In the genomic region with DNA sequence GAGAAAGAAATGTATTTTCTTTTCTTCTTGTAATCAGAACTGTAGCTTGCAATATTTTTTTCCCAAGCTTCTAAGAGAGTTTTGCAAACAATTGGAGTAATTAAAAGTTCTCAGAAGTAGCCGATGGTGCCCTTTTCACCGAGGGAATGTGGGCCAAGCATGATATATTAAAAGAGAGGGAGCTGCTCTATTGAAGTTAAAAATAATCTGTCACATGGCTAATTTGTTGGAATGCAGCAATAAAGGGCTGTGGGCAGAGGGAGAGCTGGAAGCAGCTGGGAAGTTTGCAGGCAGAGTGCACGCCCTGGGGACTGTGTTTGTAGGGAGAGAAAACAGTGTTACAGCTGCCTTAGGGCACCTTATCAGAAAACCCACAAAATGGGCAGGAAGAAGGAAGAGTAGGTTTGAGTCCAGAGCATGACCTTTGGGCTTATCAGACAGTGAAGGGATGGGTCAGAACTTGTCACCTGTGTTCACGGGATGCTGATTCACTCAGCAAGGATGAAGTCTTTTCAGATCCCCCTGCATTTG, we compare ENCODE assay signal across 9 cellular contexts. TPM values are rescaled to one million over a fixed set of nuclear protein-coding genes. Genes with fewer than 3 reads are reported as not detected.
DNase-seq lines count a peak whose midpoint lies in the region; ATAC-seq, FAIRE-seq and TF ChIP-seq lines count a peak whose summit lies in the region.
"Had no signal": no experiment of that assay in that cellular context is flagged by ENCODE, and none has a peak within 500 bp of the region (broad histone marks: within the 10 kb centered on the region; RNA-seq: fewer than 3 reads in every experiment).

No MANE protein-coding gene starts in this region.

- H3K36me3 ChIP-seq in K562 (ENCODE audit: control insufficient read depth, insufficient read depth, low read length), result no peaks in the 10 kb centered on the region
- H3K36me3 ChIP-seq in keratinocyte (ENCODE audit: control insufficient read depth in 2 of 2, extremely low read depth in 1 of 2, insufficient read depth in 2 of 2, low read length in 2 of 2), result no peaks in the 10 kb centered on the region

- TF ChIP-seq POLR2A in K562 (conservative IDR thresholded peaks at IDR 0.05), result no peak

- intact Hi-C loops in K562 (cut with micrococcal nuclease) (no loop called here), CD14-positive monocyte (cut with micrococcal nuclease) (no loop called here)

- no peak overlapping the region for H3K27ac Mint-ChIP-seq in CD14-positive monocyte
- H3K27ac Mint-ChIP-seq: T-helper 1 cell treated with Interleukin-12 subunit alpha and Interleukin-12 subunit beta and Interleukin-4 antibody, amounts not matched to agents 30 μg/mL and 1 μg/mL, for 36 hours had no signal

- H3K79me2 ChIP-seq in K562 (ENCODE audit: control insufficient read depth, insufficient read depth, low read length) (no peaks in the 10 kb centered on the region), keratinocyte (ENCODE audit: control insufficient read depth, insufficient read depth, low read length) (no peaks in the 10 kb centered on the region)

- CTCF ChIA-PET in HEK293T (lab: Yijun Ruan, JAX) (interaction anchor here (0.6 to 1.5 kb wide), 5 partner anchors 8 to 202 kb away, joined by 3 to 8 read pairs (median 3); no protein-coding TSS in a partner anchor), K562 (lab: Yijun Ruan, JAX; ENCODE audit: low intra/inter-chr PET ratio) (no interaction called here)

- no peaks in the 10 kb centered on the region for H3K27me3 ChIP-seq in K562 (ENCODE audit: control insufficient read depth in 2 of 2, insufficient read depth in 2 of 2, low read length in 2 of 2)
- H3K27me3 ChIP-seq in keratinocyte (ENCODE audit: control insufficient read depth, extremely low read depth, insufficient read depth, low read length), result no peaks in the 10 kb centered on the region

- TF ChIP-seq EP300 in K562 (IDR thresholded peaks at IDR 0.05; ENCODE audit: low read length), result peak; percentile 74

- peak; percentile 55 for ATAC-seq in K562
- ATAC-seq in GM19324 (IDR thresholded peaks at IDR 0.05; ENCODE audit: low FRiP score, unreplicated experiment), result no peak

- H2AFZ ChIP-seq in K562 (ENCODE audit: low read depth, low read length), result peak overlapping the region; percentile 68
- H2AFZ ChIP-seq in keratinocyte (ENCODE audit: control insufficient read depth, low read length), result no peak overlapping the region

- TF ChIP-seq RAD21 in K562 (CRISPR knock-in tag; conservative IDR thresholded peaks at IDR 0.05 in 1 of 2, IDR thresholded peaks at IDR 0.05 in 1 of 2), result no peak

- no peak overlapping the region for H3K4me3 ChIP-seq in K562
- H3K4me3 ChIP-seq in keratinocyte (ENCODE audit: control insufficient read depth in 2 of 3, extremely low read depth in 1 of 3, insufficient read depth in 2 of 3, low read depth in 1 of 3, low read length in 3 of 3), result no peak overlapping the region
- no peak overlapping the region for H3K4me3 ChIP-seq in skin epidermis

- WGBS in K562 (ENCODE audit: insufficient coverage, low coverage, missing lambda C conversion rate), result 15% methylated on average over 4 of the region's 4 CpGs

- no peaks in the 10 kb centered on the region for H3K36me3 Mint-ChIP-seq in CD14-positive monocyte

- peak overlapping the region; percentile 45 for H3K27ac ChIP-seq in K562 (ENCODE audit: extremely low read depth, low read depth, low read length)
- peak overlapping the region; percentile 29 for H3K27ac ChIP-seq in keratinocyte (ENCODE audit: control insufficient read depth, insufficient read depth, low read length)
- H3K27ac ChIP-seq in skin epidermis, result peak overlapping the region in 11 of 21 experiments; percentile 1 to 59 (median 34)

- POLR2A ChIA-PET in HEK293T (lab: Yijun Ruan, JAX), result interaction anchor here (0.8 to 1.1 kb wide), 3 partner anchors 13 to 27 kb away, joined by 3 to 5 read pairs (median 4); a partner anchor contains a TSS
- POLR2A ChIA-PET in K562 (lab: Yijun Ruan, JAX), result interaction anchor here (0.6 to 1.6 kb wide), 7 partner anchors 16 to 1321 kb away, joined by 3 read pairs; no protein-coding TSS in a partner anchor

- dilution Hi-C loops in keratinocyte (cut with MboI; ENCODE audit: extremely low pct_ligation_motif_present, low sequenced_read_pairs), result no loop called here

- FAIRE-seq in K562 (lab: Jason Lieb, UNC) (peak; percentile 85), keratinocyte (lab: Jason Lieb, UNC) (peak; percentile 92)

- H3K4me2 ChIP-seq in K562 (ENCODE audit: insufficient read depth, low read length), result peak overlapping the region; percentile 68
- H3K4me2 ChIP-seq in keratinocyte (ENCODE audit: control insufficient read depth, extremely low read depth, insufficient read depth, low read depth, low read length), result peak overlapping the region; percentile 47

- BruUV-seq in K562 (replicated peaks; lab: Mats Ljungman, UMichigan), result no TSS peak

- peaks cover 13% of the 10 kb centered on the region for H3K4me1 Mint-ChIP-seq in CD14-positive monocyte

- in situ Hi-C loops in K562 (cut with MboI), result no loop called here

- H4K20me1 ChIP-seq in K562 (replicated peaks; ENCODE audit: control insufficient read depth, insufficient read depth, low read length), result no peaks in the 10 kb centered on the region
- no peaks in the 10 kb centered on the region for H4K20me1 ChIP-seq in keratinocyte (ENCODE audit: control insufficient read depth, extremely low read depth, insufficient read depth, low read length)

- H3K9me3 Mint-ChIP-seq in CD14-positive monocyte, result peaks cover 1 to 6% (median 3%) of the 10 kb centered on the region in 7 donors
- H3K9me3 Mint-ChIP-seq: T-helper 1 cell treated with Interleukin-12 subunit alpha and Interleukin-12 subunit beta and Interleukin-4 antibody, amounts not matched to agents 30 μg/mL and 1 μg/mL, for 36 hours had no signal

- TF ChIP-seq CTCF in K562 (IDR thresholded peaks at IDR 0.05 in 2 of 3, conservative IDR thresholded peaks at IDR 0.05 in 1 of 3; ENCODE audit: insufficient read depth in 2 of 3, low read depth in 1 of 3, low read length in 3 of 3), result no peak
- TF ChIP-seq CTCF in keratinocyte (optimal IDR thresholded peaks at IDR 0.05 in 1 of 3, IDR thresholded peaks at IDR 0.05 in 1 of 3, conservative IDR thresholded peaks at IDR 0.05 in 1 of 3; ENCODE audit: extremely low read depth in 1 of 3, insufficient read depth in 2 of 3, low read length in 3 of 3), result no peak
- no peak for TF ChIP-seq CTCF in CD14-positive monocyte (IDR thresholded peaks at IDR 0.05)

- DNase-seq in HEK293T (ENCODE audit: extremely low spot score), result no peak
- DNase-seq in K562 (ENCODE audit: extremely low read depth in 1 of 4, low spot score in 3 of 4), result peak; percentile 58 to 83 (median 63)
- DNase-seq in keratinocyte (ENCODE audit: low read depth, low spot score), result peak; percentile 55
- no peak for DNase-seq in SHP77 treated with DMSO at 0.1 percent for 48 hours (lab: John Stamatoyannopoulos, UW)
- no peak for DNase-seq in CD14-positive monocyte (ENCODE audit: low spot score)
- DNase-seq in NCI-H524 treated with DMSO at 0.1 percent for 48 hours (lab: John Stamatoyannopoulos, UW), result no peak

- no peak overlapping the region for H3K4me3 Mint-ChIP-seq in CD14-positive monocyte
- H3K4me3 Mint-ChIP-seq: T-helper 1 cell treated with Interleukin-12 subunit alpha and Interleukin-12 subunit beta and Interleukin-4 antibody, amounts not matched to agents 30 μg/mL and 1 μg/mL, for 36 hours had no signal

- H3K9me1 ChIP-seq in K562 (ENCODE audit: control insufficient read depth, insufficient read depth, low read length), result no peaks in the 10 kb centered on the region
- H3K9me1 ChIP-seq in keratinocyte (ENCODE audit: control insufficient read depth, extremely low read depth, insufficient read depth, low read length), result no peaks in the 10 kb centered on the region

- H3K27me3 Mint-ChIP-seq in CD14-positive monocyte (ENCODE audit: low read depth in 3 of 3), result peaks cover 10 to 21% (median 19%) of the 10 kb centered on the region in 3 donors

- H3K4me1 ChIP-seq in K562 (replicated peaks in 1 of 2; ENCODE audit: control insufficient read depth in 2 of 2, insufficient read depth in 2 of 2, low read length in 2 of 2) (peaks cover 11 to 22% of the 10 kb centered on the region in 2 experiments), keratinocyte (ENCODE audit: control insufficient read depth, extremely low read depth, insufficient read depth, low read length) (peaks cover 46% of the 10 kb centered on the region)

- H3K9ac ChIP-seq in K562 (ENCODE audit: insufficient read depth in 1 of 2, low read depth in 2 of 2, low read length in 2 of 2) (peak overlapping the region; percentile 30 to 38; a peak in 1 of 4 replicates), keratinocyte (ENCODE audit: control insufficient read depth, extremely low read depth, insufficient read depth, low read length) (no peak overlapping the region)

- H3K9me3 ChIP-seq in K562 (replicated peaks; ENCODE audit: control insufficient read depth, insufficient read depth, low read depth, low read length) (no peaks in the 10 kb centered on the region), keratinocyte (ENCODE audit: control insufficient read depth, low read depth, low read length) (no peaks in the 10 kb centered on the region)

RNA-seq across cellular contexts. Expression of a gene that starts 18.5 kb away (rescaled TPM):
- total RNA-seq in K562 (2011; cell fraction: chromatin; rRNA removed; ENCODE audit: low replicate concordance), result 55.4 and 66.2 TPM in 2 replicates
- 28.7 and 33.7 TPM in 2 replicates for total RNA-seq in K562 (2011; cell fraction: nucleolus; rRNA removed)
- total RNA-seq in K562 (2011; cell fraction: nucleoplasm; rRNA removed), result 38.4 and 44.9 TPM in 2 replicates
- total RNA-seq in K562 (2014; rRNA removed) (12.9 and 16.4 TPM in 2 replicates), K562 (2014; rRNA removed; fragmentation: Illumina TruSeq; extraction: Trizol) (18.5 and 18.6 TPM in 2 replicates), K562 (2015; rRNA removed; fragmentation: Illumina TruSeq; extraction: Trizol) (17.9 and 22.4 TPM in 2 replicates), K562 (2021) (33.5 and 38.3 TPM in 2 replicates)
- polyA plus RNA-seq in K562 (2011; rRNA removed) (28.8 and 30.7 TPM in 2 replicates), K562 (2014; fragmentation: Illumina TruSeq; extraction: Trizol) (44.1 and 56.6 TPM in 2 replicates), K562 (2014; fragmentation: Nextera tagmentation; extraction: Ambion mirVana) (10 to 100 TPM; 15.0 to 18.1 TPM), K562 (2014; rRNA removed) (21.8 and 24.6 TPM in 2 replicates), keratinocyte (11.4 to 18.0 TPM (median 16.8 TPM) in 3 replicates), CD14-positive monocyte (10 to 100 TPM in 1 of 2 donors, 1 to 10 TPM in 1; 8.8 to 11.2 TPM)
- polyA plus RNA-seq in K562 (2011; cell fraction: cytosol; rRNA removed), result 15.9 and 17.2 TPM in 2 replicates
- polyA plus RNA-seq in K562 (2011; cell fraction: nucleus; rRNA removed), result 18.4 and 18.6 TPM in 2 replicates
- 25.1 and 43.3 TPM in 2 replicates for polyA plus RNA-seq in K562 (2012)
- polyA minus RNA-seq in K562 (2011; rRNA and poly(A)+ RNA removed), result 31.2 and 33.8 TPM in 2 replicates
- polyA minus RNA-seq in K562 (2011; cell fraction: cytosol; rRNA and poly(A)+ RNA removed), result 31.9 and 37.7 TPM in 2 replicates
- polyA minus RNA-seq in K562 (2011; cell fraction: nucleus; rRNA and poly(A)+ RNA removed), result 9.7 and 17.2 TPM in 2 replicates
- 32.4 TPM for polyA plus RNA-seq in keratinocyte (2011; ENCODE audit: low read depth)
- polyA plus RNA-seq in keratinocyte (2011; cell fraction: cytosol; rRNA removed), result 13.7 and 15.1 TPM in 2 replicates
- 20.8 and 21.3 TPM in 2 replicates for polyA plus RNA-seq in keratinocyte (2011; cell fraction: nucleus; rRNA removed)
- polyA plus RNA-seq in keratinocyte (2012; ENCODE audit: low replicate concordance), result 15.4 and 18.0 TPM in 2 replicates
- polyA minus RNA-seq in keratinocyte, result 10.8 to 15.3 TPM (median 13.9 TPM) in 3 replicates
- polyA minus RNA-seq in keratinocyte (2011; cell fraction: cytosol; rRNA and poly(A)+ RNA removed), result 17.3 TPM
- 11.3 and 13.3 TPM in 2 replicates for polyA minus RNA-seq in keratinocyte (2011; cell fraction: nucleus; rRNA and poly(A)+ RNA removed)

RNA-seq across cellular contexts. Expression of a gene that starts 20.1 kb away (rescaled TPM):
- 46.6 and 100 TPM in 2 replicates for total RNA-seq in K562 (2011; cell fraction: chromatin; rRNA removed; ENCODE audit: low replicate concordance)
- 19.2 and 28.7 TPM in 2 replicates for total RNA-seq in K562 (2011; cell fraction: nucleolus; rRNA removed)
- 61.2 and 107 TPM in 2 replicates for total RNA-seq in K562 (2011; cell fraction: nucleoplasm; rRNA removed)
- total RNA-seq in K562 (2014; rRNA removed) (29.9 and 69.7 TPM in 2 replicates), K562 (2014; rRNA removed; fragmentation: Illumina TruSeq; extraction: Trizol) (133 and 137 TPM in 2 replicates), K562 (2015; rRNA removed; fragmentation: Illumina TruSeq; extraction: Trizol) (98.0 and 101 TPM in 2 replicates), K562 (2021) (103 and 107 TPM in 2 replicates)
- polyA plus RNA-seq in K562 (2011; rRNA removed) (196 and 274 TPM in 2 replicates), K562 (2014; fragmentation: Illumina TruSeq; extraction: Trizol) (167 and 198 TPM in 2 replicates), K562 (2014; fragmentation: Nextera tagmentation; extraction: Ambion mirVana) (100 to 1,000 TPM; 136 to 198 TPM), K562 (2014; rRNA removed) (75.6 and 98.3 TPM in 2 replicates), keratinocyte (204 to 287 TPM (median 246 TPM) in 3 replicates), CD14-positive monocyte (10 to 100 TPM; 84.9 to 90.4 TPM)
- 134 and 189 TPM in 2 replicates for polyA plus RNA-seq in K562 (2011; cell fraction: cytosol; rRNA removed)
- polyA plus RNA-seq in K562 (2011; cell fraction: nucleus; rRNA removed), result 41.9 and 62.4 TPM in 2 replicates
- polyA plus RNA-seq in K562 (2012), result 83.3 and 92.2 TPM in 2 replicates
- 158 and 175 TPM in 2 replicates for polyA minus RNA-seq in K562 (2011; rRNA and poly(A)+ RNA removed)
- polyA minus RNA-seq in K562 (2011; cell fraction: cytosol; rRNA and poly(A)+ RNA removed), result 36.2 and 49.2 TPM in 2 replicates
- 18.0 and 42.0 TPM in 2 replicates for polyA minus RNA-seq in K562 (2011; cell fraction: nucleus; rRNA and poly(A)+ RNA removed)
- polyA plus RNA-seq in keratinocyte (2011; ENCODE audit: low read depth), result 9.4 TPM
- polyA plus RNA-seq in keratinocyte (2011; cell fraction: cytosol; rRNA removed), result 150 and 279 TPM in 2 replicates
- 137 and 147 TPM in 2 replicates for polyA plus RNA-seq in keratinocyte (2011; cell fraction: nucleus; rRNA removed)
- polyA plus RNA-seq in keratinocyte (2012; ENCODE audit: low replicate concordance), result 46.9 and 123 TPM in 2 replicates
- polyA minus RNA-seq in keratinocyte, result 123 to 200 TPM (median 142 TPM) in 3 replicates
- 48.9 TPM for polyA minus RNA-seq in keratinocyte (2011; cell fraction: cytosol; rRNA and poly(A)+ RNA removed)
- 39.4 and 68.7 TPM in 2 replicates for polyA minus RNA-seq in keratinocyte (2011; cell fraction: nucleus; rRNA and poly(A)+ RNA removed)

RNA-seq across cellular contexts. Expression of a gene that starts 52.8 kb away (rescaled TPM):
- total RNA-seq in K562 (2011; cell fraction: chromatin; rRNA removed; ENCODE audit: low replicate concordance), result 1.5 and 1.7 TPM in 2 replicates
- 0.67 TPM in 1 of 2 replicates, not detected in the other for total RNA-seq in K562 (2011; cell fraction: nucleolus; rRNA removed)
- total RNA-seq in K562 (2011; cell fraction: nucleoplasm; rRNA removed), result 1.6 TPM in 2 replicates
- 0.18 TPM in 1 of 2 replicates, not detected in the other for total RNA-seq in K562 (2014; rRNA removed)
- 0.22 and 0.25 TPM in 2 replicates for total RNA-seq in K562 (2014; rRNA removed; fragmentation: Illumina TruSeq; extraction: Trizol)
- total RNA-seq in K562 (2015; rRNA removed; fragmentation: Illumina TruSeq; extraction: Trizol), result 0.25 TPM in 1 of 2 replicates, not detected in the other
- 0.51 TPM in 1 of 2 replicates, not detected in the other for total RNA-seq in K562 (2021)
- 0.14 and 0.20 TPM in 2 replicates for polyA plus RNA-seq in K562 (2011; rRNA removed)
- polyA plus RNA-seq in K562 (2011; cell fraction: cytosol; rRNA removed), result 0.07 TPM in 1 of 2 replicates, not detected in the other
- polyA plus RNA-seq in K562 (2011; cell fraction: nucleus; rRNA removed), result 0.70 TPM in 1 of 2 replicates, not detected in the other
- polyA plus RNA-seq in K562 (2012), result 0.36 and 0.47 TPM in 2 replicates
- polyA plus RNA-seq in K562 (2014; fragmentation: Illumina TruSeq; extraction: Trizol), result 0.22 TPM in 1 of 2 replicates, not detected in the other
- polyA plus RNA-seq in K562 (2014; fragmentation: Nextera tagmentation; extraction: Ambion mirVana), result under 1 TPM; 0.32 to 0.45 TPM
- polyA plus RNA-seq in K562 (2014; rRNA removed), result not detected in 2 replicates
- not detected in 2 replicates for polyA minus RNA-seq in K562 (2011; rRNA and poly(A)+ RNA removed)
- polyA minus RNA-seq in K562 (2011; cell fraction: cytosol; rRNA and poly(A)+ RNA removed), result not detected in 2 replicates
- polyA minus RNA-seq in K562 (2011; cell fraction: nucleus; rRNA and poly(A)+ RNA removed), result 0.40 and 0.67 TPM in 2 replicates
- polyA plus RNA-seq in keratinocyte, result 0.09 to 0.22 TPM in 2 of 3 replicates, not detected in the other
- polyA plus RNA-seq in keratinocyte (2011; ENCODE audit: low read depth), result 0.61 TPM
- 0.11 TPM in 1 of 2 replicates, not detected in the other for polyA plus RNA-seq in keratinocyte (2011; cell fraction: cytosol; rRNA removed)
- polyA plus RNA-seq in keratinocyte (2011; cell fraction: nucleus; rRNA removed), result 0.48 and 1.1 TPM in 2 replicates
- polyA plus RNA-seq in keratinocyte (2012; ENCODE audit: low replicate concordance), result 0.59 and 0.74 TPM in 2 replicates
- 0.32 TPM in 1 of 3 replicates, not detected in the others for polyA minus RNA-seq in keratinocyte
- polyA minus RNA-seq in keratinocyte (2011; cell fraction: cytosol; rRNA and poly(A)+ RNA removed), result not detected
- 0.93 TPM in 1 of 2 replicates, not detected in the other for polyA minus RNA-seq in keratinocyte (2011; cell fraction: nucleus; rRNA and poly(A)+ RNA removed)
- polyA plus RNA-seq in CD14-positive monocyte, result not detected

Comparison
In these comparisons a context has a peak if more than half of its experiments do, and no peak if none do; other contexts are left out.
1. DNase-seq: peak in K562 (4 of 4) and keratinocyte (single experiment); none in HEK293T (single experiment), SHP77 treated with DMSO at 0.1 percent for 48 hours (single experiment), CD14-positive monocyte (single experiment) and NCI-H524 treated with DMSO at 0.1 percent for 48 hours (single experiment).
2. Peak in every context shown above with its lines, with median percentiles within 50 percentile points of each other: H3K27ac ChIP-seq.